Comparison of ENCODE assay signal across 16 cellular contexts in genomic region chr14:101071493-101071891, GRCh38.
DNase-seq lines count a peak whose midpoint lies in the region; ATAC-seq, FAIRE-seq and TF ChIP-seq lines count a peak whose summit lies in the region.
"Had no signal": no experiment of that assay in that cellular context is flagged by ENCODE, and none has a peak within 500 bp of the region (broad histone marks: within the 10 kb centered on the region; RNA-seq: fewer than 3 reads in every experiment).

No MANE protein-coding gene starts in this region.

- H3K27ac ChIP-seq in right atrium auricular region (no peak overlapping the region), left ventricle myocardium inferior (replicated peaks) (no peak overlapping the region), neural cell (ENCODE audit: low read length) (peak overlapping the region; percentile 23), lower lobe of right lung (no peak overlapping the region), kidney (ENCODE audit: low read depth in 2 of 2, low read length in 2 of 2) (no peak overlapping the region)
- H3K27ac ChIP-seq: pancreas had no signal

- no peak for TF ChIP-seq EP300 in neural cell (conservative IDR thresholded peaks at IDR 0.05; ENCODE audit: poor library complexity, severe bottlenecking)

- no peak overlapping the region for H3K4me2 ChIP-seq in neural cell (ENCODE audit: low read length)

- no peaks in the 10 kb centered on the region for H4K20me1 ChIP-seq in neural cell (ENCODE audit: insufficient read depth)

- no peak for ATAC-seq in lower lobe of right lung
- ATAC-seq: activated naive CD8-positive, alpha-beta T cell treated with anti-CD3 and anti-CD28 coated beads, Interleukin-2, amount 50 U/mL, for 24 hours; stimulated activated naive CD8-positive, alpha-beta T cell treated with anti-CD3 and anti-CD28 coated beads, Interleukin-15, Interleukin-2, amounts not matched to agents 100 U/mL and 50 U/mL, for 24 hours had no signal

- no peaks in the 10 kb centered on the region for H3K4me1 ChIP-seq in right atrium auricular region
- no peaks in the 10 kb centered on the region for H3K4me1 ChIP-seq in left ventricle myocardium inferior
- H3K4me1 ChIP-seq in lower lobe of right lung = no peaks in the 10 kb centered on the region
- no peaks in the 10 kb centered on the region for H3K4me1 ChIP-seq in kidney (ENCODE audit: control insufficient read depth in 1 of 2, insufficient read depth in 1 of 2, low read depth in 1 of 2, low read length in 2 of 2)
- H3K4me1 ChIP-seq: pancreas had no signal

- intact Hi-C loops in left ventricle myocardium inferior (cut with micrococcal nuclease) = no loop called here
- intact Hi-C loops in lower lobe of right lung (cut with DNase I) = no loop called here
- intact Hi-C loops in kidney (cut with DNase I) = no loop called here

- H3K9ac ChIP-seq in neural cell (ENCODE audit: low read length) (no peak overlapping the region), kidney (ENCODE audit: low read length in 2 of 2) (no peak overlapping the region)

- DNase-seq in right atrium auricular region (ENCODE audit: low spot score) = peak; percentile 43
- no peak for DNase-seq in left ventricle myocardium inferior
- peak; percentile 75 for DNase-seq in cerebellum (ENCODE audit: low spot score)
- peak; percentile 35 for DNase-seq in ureter (ENCODE audit: low spot score)
- no peak for DNase-seq in lower lobe of right lung
- no peak for DNase-seq in DMS114 treated with DMSO at 0.1 percent for 48 hours (lab: John Stamatoyannopoulos, UW; ENCODE audit: unreplicated experiment)
- no peak for DNase-seq in kidney
- DNase-seq: activated CD4-positive, alpha-beta T cell treated with anti-CD3 and anti-CD28 coated beads for 1 hour; activated naive CD8-positive, alpha-beta T cell treated with anti-CD3 and anti-CD28 coated beads, Interleukin-2, amount 50 U/mL, for 24 hours; GDM1; MV-4-11; SHP77; stimulated activated naive CD8-positive, alpha-beta T cell treated with anti-CD3 and anti-CD28 coated beads, Interleukin-15, Interleukin-2, amounts not matched to agents 100 U/mL and 50 U/mL, for 24 hours; T-helper 2 cell had no signal

- FAIRE-seq in kidney (lab: Jason Lieb, UNC) = no peak
- FAIRE-seq: pancreas had no signal

- H3K4me3 ChIP-seq in right atrium auricular region (no peak overlapping the region), left ventricle myocardium inferior (no peak overlapping the region), neural cell (ENCODE audit: low read length) (no peak overlapping the region), lower lobe of right lung (no peak overlapping the region), kidney (ENCODE audit: low read length in 2 of 2) (no peak overlapping the region)
- H3K4me3 ChIP-seq: pancreas had no signal

- no peak overlapping the region for H2AFZ ChIP-seq in neural cell (ENCODE audit: low read depth, low read length)

- H3K27me3 ChIP-seq in right atrium auricular region (peaks cover 0 to 2% of the 10 kb centered on the region in 2 donors), left ventricle myocardium inferior (ENCODE audit: low read depth) (peaks cover 84% of the 10 kb centered on the region), neural cell (ENCODE audit: insufficient read depth, low read depth, low read length) (no peaks in the 10 kb centered on the region), lower lobe of right lung (ENCODE audit: low read depth) (peaks cover 15% of the 10 kb centered on the region)
- H3K27me3 ChIP-seq: pancreas had no signal

- H3K36me3 ChIP-seq in right atrium auricular region = no peaks in the 10 kb centered on the region
- no peaks in the 10 kb centered on the region for H3K36me3 ChIP-seq in left ventricle myocardium inferior
- H3K36me3 ChIP-seq in neural cell (ENCODE audit: insufficient read depth, low read length) = no peaks in the 10 kb centered on the region
- no peaks in the 10 kb centered on the region for H3K36me3 ChIP-seq in lower lobe of right lung
- H3K36me3 ChIP-seq in kidney (ENCODE audit: control insufficient read depth in 1 of 2, insufficient read depth in 2 of 2, low read length in 2 of 2) = no peaks in the 10 kb centered on the region
- H3K36me3 ChIP-seq: pancreas had no signal

- no peaks in the 10 kb centered on the region for H3K9me2 ChIP-seq in neural cell (ENCODE audit: insufficient read depth, low read length)

- no peak for TF ChIP-seq RAD21 in neural cell (conservative IDR thresholded peaks at IDR 0.05)

- H3K9me3 ChIP-seq in right atrium auricular region (no peaks in the 10 kb centered on the region), left ventricle myocardium inferior (replicated peaks) (no peaks in the 10 kb centered on the region), neural cell (ENCODE audit: low read length) (no peaks in the 10 kb centered on the region), lower lobe of right lung (no peaks in the 10 kb centered on the region), kidney (ENCODE audit: control insufficient read depth in 1 of 2, low read length in 2 of 2) (no peaks in the 10 kb centered on the region)
- H3K9me3 ChIP-seq: pancreas had no signal

- H3K79me2 ChIP-seq in neural cell (replicated peaks; ENCODE audit: insufficient read depth, low read length) = no peaks in the 10 kb centered on the region

- no peak for TF ChIP-seq CTCF in right atrium auricular region (IDR thresholded peaks at IDR 0.05)
- no peak for TF ChIP-seq CTCF in left ventricle myocardium inferior (IDR thresholded peaks at IDR 0.05; ENCODE audit: borderline replicate concordance)
- TF ChIP-seq CTCF in neural cell (IDR thresholded peaks at IDR 0.05; ENCODE audit: poor library complexity, severe bottlenecking) = no peak
- TF ChIP-seq CTCF in lower lobe of right lung (IDR thresholded peaks at IDR 0.05) = no peak
- TF ChIP-seq CTCF in kidney (IDR thresholded peaks at IDR 0.05; ENCODE audit: borderline replicate concordance, extremely low read depth, insufficient read depth) = no peak

- peaks cover 13% of the 10 kb centered on the region for H3F3A ChIP-seq in neural cell (ENCODE audit: insufficient read depth, low read length, poor library complexity, severe bottlenecking)

TF ChIP-seq in neural cell, 6 proteins besides CTCF, POLR2A, EP300 and RAD21:
- TF ChIP-seq SMC3 (conservative IDR thresholded peaks at IDR 0.05; ENCODE audit: poor library complexity) = no peak
- no peak for TF ChIP-seq REST (IDR thresholded peaks at IDR 0.05; ENCODE audit: borderline replicate concordance)
- TF ChIP-seq TAF1 (IDR thresholded peaks at IDR 0.05; ENCODE audit: low read depth) = no peak
- TF ChIP-seq POLR2AphosphoS5 (IDR thresholded peaks at IDR 0.05) = no peak
- no peak for TF ChIP-seq EZH2 (IDR thresholded peaks at IDR 0.05; ENCODE audit: borderline replicate concordance, insufficient read depth, low read length, poor library complexity, severe bottlenecking)
- TF ChIP-seq MXI1 (conservative IDR thresholded peaks at IDR 0.05; ENCODE audit: poor library complexity, severe bottlenecking) = no peak
TF ChIP-seq in neural cell: peak in this region for 0.

Comparison
In these comparisons a context has a peak if more than half of its experiments do, and no peak if none do; other contexts are left out.
1. DNase-seq: peak in right atrium auricular region (single experiment), cerebellum (single experiment) and ureter (single experiment); none in left ventricle myocardium inferior (single experiment), lower lobe of right lung (single experiment), DMS114 treated with DMSO at 0.1 percent for 48 hours (single experiment) and kidney (single experiment).